In the genomic region with DNA sequence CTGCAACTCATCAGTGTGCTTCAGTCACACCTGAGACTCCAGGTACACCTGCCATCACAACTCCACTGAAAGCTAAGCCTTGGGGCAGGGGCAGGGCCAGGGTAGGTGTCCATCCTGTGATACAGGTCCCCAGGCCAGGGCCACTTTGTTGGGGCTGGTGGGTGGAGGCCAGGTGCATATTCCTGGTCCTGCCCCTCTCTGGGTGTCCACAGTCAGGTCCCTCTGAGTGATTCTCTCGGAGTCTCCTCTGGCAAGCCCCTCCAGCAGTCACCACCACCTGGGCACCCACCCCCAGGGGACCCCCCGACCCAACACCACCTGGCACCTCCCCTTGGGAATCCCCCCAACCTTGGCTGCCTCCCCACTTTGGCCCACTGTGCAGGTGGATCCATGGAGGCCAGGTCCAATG, we compare ENCODE assay signal across 15 cellular contexts. TPM values are rescaled to one million over a fixed set of nuclear protein-coding genes. Genes with fewer than 3 reads are reported as not detected.
DNase-seq lines count a peak whose midpoint lies in the region; ATAC-seq, FAIRE-seq and TF ChIP-seq lines count a peak whose summit lies in the region.
"Had no signal": no experiment of that assay in that cellular context is flagged by ENCODE, and none has a peak within 500 bp of the region (broad histone marks: within the 10 kb centered on the region; RNA-seq: fewer than 3 reads in every experiment).

No MANE protein-coding gene starts in this region.

- H3K79me2 ChIP-seq in HepG2 (ENCODE audit: insufficient read depth, low read length) = no peaks in the 10 kb centered on the region

- no peaks in the 10 kb centered on the region for H3K4me1 ChIP-seq in right lobe of liver
- peaks cover 10% of the 10 kb centered on the region; the same call in 1 of the 2 replicates for H3K4me1 ChIP-seq in HepG2 (ENCODE audit: insufficient read depth, low read length)
- peaks cover 20% of the 10 kb centered on the region for H3K4me1 ChIP-seq in upper lobe of right lung
- H3K4me1 ChIP-seq in Peyer's patch = peaks cover 0 to 8% (median 2%) of the 10 kb centered on the region in 4 donors
- H3K4me1 ChIP-seq: A549 had no signal

- H3K9me3 ChIP-seq in right lobe of liver = no peaks in the 10 kb centered on the region
- no peaks in the 10 kb centered on the region for H3K9me3 ChIP-seq in HepG2 (ENCODE audit: low read length)
- H3K9me3 ChIP-seq in upper lobe of right lung = no peaks in the 10 kb centered on the region
- no peaks in the 10 kb centered on the region for H3K9me3 ChIP-seq in Peyer's patch
- H3K9me3 ChIP-seq: A549, MG63 had no signal

- intact Hi-C loops in right lobe of liver (cut with DNase I) = no loop called here
- intact Hi-C loops in HepG2 (cut with micrococcal nuclease; ENCODE audit: unreplicated experiment) = no loop called here
- intact Hi-C loops in cardiac septum (cut with DNase I) = no loop called here
- intact Hi-C loops in upper lobe of right lung (cut with DNase I) = no loop called here

- no peak for TF ChIP-seq POLR2A in right lobe of liver (IDR thresholded peaks at IDR 0.05)
- TF ChIP-seq POLR2A in HepG2 (IDR thresholded peaks at IDR 0.05; ENCODE audit: insufficient read depth in 1 of 2, low read depth in 2 of 2, low read length in 2 of 2) = no peak
- TF ChIP-seq POLR2A in Peyer's patch (IDR thresholded peaks at IDR 0.05) = no peak

- ATAC-seq in right lobe of liver (no peak), HepG2 (no peak), upper lobe of right lung (no peak)
- ATAC-seq: A549 had no signal

- WGBS in right lobe of liver (ENCODE audit: insufficient coverage, low coverage, low lambda C conversion rate, missing lambda C conversion rate) = no CpG with 5 or more reads among the region's 2 CpGs
- no CpG with 5 or more reads among the region's 2 CpGs for WGBS in HepG2 (ENCODE audit: low lambda C conversion rate)

- H3K9ac ChIP-seq in HepG2 (ENCODE audit: insufficient read depth, low read depth, low read length) = no peak overlapping the region

- H3K27me3 ChIP-seq in right lobe of liver (no peaks in the 10 kb centered on the region), HepG2 (ENCODE audit: control insufficient read depth in 1 of 2, insufficient read depth in 2 of 2, low read length in 2 of 2) (no peaks in the 10 kb centered on the region), upper lobe of right lung (no peaks in the 10 kb centered on the region), Peyer's patch (no peaks in the 10 kb centered on the region)
- H3K27me3 ChIP-seq: MG63 had no signal

- H3K4me3 ChIP-seq in right lobe of liver = no peak overlapping the region
- no peak overlapping the region for H3K4me3 ChIP-seq in HepG2 (replicated peaks in 1 of 3; ENCODE audit: insufficient read depth in 1 of 3, low read depth in 2 of 3, low read length in 3 of 3)
- no peak overlapping the region for H3K4me3 ChIP-seq in upper lobe of right lung
- no peak overlapping the region for H3K4me3 ChIP-seq in Peyer's patch
- H3K4me3 ChIP-seq: A549, MG63 had no signal

- no peak for FAIRE-seq in HepG2 (lab: Jason Lieb, UNC)
- FAIRE-seq: A549 had no signal

- no peak overlapping the region for H2AFZ ChIP-seq in HepG2 (ENCODE audit: low read length)

- no TSS peak for BruUV-seq in HepG2 (replicated peaks; lab: Mats Ljungman, UMichigan)

- CTCF ChIA-PET in HepG2 (lab: Yijun Ruan, JAX; ENCODE audit: low intra/inter-chr PET ratio, low total read pairs) = no interaction called here

- H3K4me2 ChIP-seq in HepG2 (ENCODE audit: low read depth, low read length) = no peak overlapping the region
- H3K4me2 ChIP-seq: A549 had no signal

- in situ Hi-C loops in HepG2 (cut with HindIII; ENCODE audit: extremely low pct_ligation_motif_present, low pct_unique_long_range_greater_than_20kb) = no loop called here

- H3K27ac ChIP-seq in right lobe of liver = no peak overlapping the region
- H3K27ac ChIP-seq in HepG2 (ENCODE audit: extremely low read length, insufficient read depth, low read length) = no peak overlapping the region
- no peak overlapping the region for H3K27ac ChIP-seq in upper lobe of right lung
- no peak overlapping the region for H3K27ac ChIP-seq in Peyer's patch
- H3K27ac ChIP-seq: A549, C4-2B, RWPE1 had no signal

- TF ChIP-seq EP300 in HepG2 (IDR thresholded peaks at IDR 0.05; ENCODE audit: low read depth in 2 of 2, low read length in 2 of 2) (no peak), HepG2 (CRISPR knock-in tag; IDR thresholded peaks at IDR 0.05; ENCODE audit: borderline replicate concordance) (no peak)

- TF ChIP-seq CTCF in right lobe of liver (IDR thresholded peaks at IDR 0.05) (no peak), HepG2 (CRISPR knock-in tag; IDR thresholded peaks at IDR 0.05) (no peak), upper lobe of right lung (IDR thresholded peaks at IDR 0.05) (no peak), Peyer's patch (IDR thresholded peaks at IDR 0.05) (no peak)

- no peaks in the 10 kb centered on the region; the same call in 1 of the 2 replicates for H4K20me1 ChIP-seq in HepG2 (ENCODE audit: insufficient read depth, low read length)

- POLR2A ChIA-PET in HepG2 (lab: Yijun Ruan, JAX) = no interaction called here

- no peak for TF ChIP-seq RAD21 in HepG2 (CRISPR knock-in tag; IDR thresholded peaks at IDR 0.05)

- H3K36me3 ChIP-seq in right lobe of liver (peaks cover 0 to 20% (median 0%) of the 10 kb centered on the region in 4 donors), HepG2 (replicated peaks in 1 of 2; ENCODE audit: control insufficient read depth in 1 of 2, insufficient read depth in 2 of 2, low read length in 2 of 2) (peaks cover 15 to 21% of the 10 kb centered on the region in 2 experiments), upper lobe of right lung (no peaks in the 10 kb centered on the region), Peyer's patch (no peaks in the 10 kb centered on the region)
- H3K36me3 ChIP-seq: MG63 had no signal

- DNase-seq in right lobe of liver (peak in 2 of 3 donors; percentile 44 to 47), HepG2 (ENCODE audit: low spot score) (no peak), cardiac septum (ENCODE audit: low spot score) (peak; percentile 66), mesenteric fat pad (ENCODE audit: low spot score) (peak; percentile 85), upper lobe of right lung (peak; percentile 51), T-helper 1 cell (no peak), UCSD-AML1 (lab: John Stamatoyannopoulos, UW; ENCODE audit: unreplicated experiment) (no peak), Peyer's patch (no peak)
- DNase-seq: MG63, NCI-H187 treated with DMSO at 0.1 percent for 48 hours had no signal

RNA-seq across cellular contexts. Expression of a gene that starts 9.5 kb away (rescaled TPM):
- total RNA-seq in right lobe of liver (under 1 TPM in 5 of 6 experiments, not detected in 1; 0.34 to 0.84 (median 0.55) TPM), HepG2 (2016; rRNA removed; fragmentation: Illumina TruSeq; extraction: Trizol) (not detected in 2 replicates), cardiac septum (0.40 TPM), mesenteric fat pad (4.5 TPM), upper lobe of right lung (4.5 TPM), Peyer's patch (not detected)
- not detected in 2 replicates for total RNA-seq in HepG2 (2016; cell fraction: cytosol; rRNA removed; fragmentation: Illumina TruSeq; extraction: Trizol; ENCODE audit: low read depth)
- total RNA-seq in HepG2 (2016; cell fraction: insoluble cytoplasmic fraction; rRNA removed; fragmentation: Illumina TruSeq; extraction: Trizol) = not detected in 2 replicates
- total RNA-seq in HepG2 (2016; cell fraction: membrane; rRNA removed; fragmentation: Illumina TruSeq; extraction: Trizol) = not detected in 2 replicates
- total RNA-seq in HepG2 (2016; cell fraction: nucleus; rRNA removed; fragmentation: Illumina TruSeq; extraction: Trizol) = not detected in 2 replicates
- 0.15 and 0.29 TPM in 2 replicates for polyA plus RNA-seq in HepG2 (2011; rRNA removed)
- 0.04 and 0.12 TPM in 2 replicates for polyA plus RNA-seq in HepG2 (2011; cell fraction: cytosol; rRNA removed)
- polyA plus RNA-seq in HepG2 (2011; cell fraction: nucleus; rRNA removed) = 0.51 and 0.73 TPM in 2 replicates
- 0.44 TPM in 1 of 2 replicates, not detected in the other for polyA plus RNA-seq in HepG2 (2012)
- polyA plus RNA-seq in HepG2 (2016; cell fraction: cytosol; fragmentation: Illumina TruSeq; extraction: Trizol; ENCODE audit: low read depth) = not detected in 2 replicates
- polyA plus RNA-seq in HepG2 (2016; cell fraction: insoluble cytoplasmic fraction; fragmentation: Illumina TruSeq; extraction: Trizol; ENCODE audit: low read depth) = not detected in 2 replicates
- not detected in 2 replicates for polyA plus RNA-seq in HepG2 (2016; cell fraction: membrane; fragmentation: Illumina TruSeq; extraction: Trizol; ENCODE audit: low read depth)
- not detected in 2 replicates for polyA plus RNA-seq in HepG2 (2016; cell fraction: nucleus; fragmentation: Illumina TruSeq; extraction: Trizol; ENCODE audit: insufficient read depth, low read depth)
- polyA minus RNA-seq in HepG2 (2011; rRNA and poly(A)+ RNA removed; ENCODE audit: low replicate concordance) = not detected in 2 replicates
- polyA minus RNA-seq in HepG2 (2011; cell fraction: cytosol; rRNA and poly(A)+ RNA removed) = not detected in 2 replicates
- polyA minus RNA-seq in HepG2 (2011; cell fraction: nucleus; rRNA and poly(A)+ RNA removed) = 0.62 and 0.77 TPM in 2 replicates
- total RNA-seq: H7, NCI-H460 had no signal
- polyA plus RNA-seq: A549 had no signal

RNA-seq across cellular contexts. Expression of a gene that starts 54.9 kb away (rescaled TPM):
- 10 to 100 TPM in 3 of 6 experiments, 1 to 10 TPM in 3; 3.0 to 14.2 (median 9.5) TPM for total RNA-seq in right lobe of liver
- 4.9 and 8.0 TPM in 2 replicates for total RNA-seq in HepG2 (2016; rRNA removed; fragmentation: Illumina TruSeq; extraction: Trizol)
- 9.0 and 9.7 TPM in 2 replicates for total RNA-seq in HepG2 (2016; cell fraction: cytosol; rRNA removed; fragmentation: Illumina TruSeq; extraction: Trizol; ENCODE audit: low read depth)
- total RNA-seq in HepG2 (2016; cell fraction: insoluble cytoplasmic fraction; rRNA removed; fragmentation: Illumina TruSeq; extraction: Trizol) = 4.5 and 7.5 TPM in 2 replicates
- total RNA-seq in HepG2 (2016; cell fraction: membrane; rRNA removed; fragmentation: Illumina TruSeq; extraction: Trizol) = 5.4 and 9.1 TPM in 2 replicates
- total RNA-seq in HepG2 (2016; cell fraction: nucleus; rRNA removed; fragmentation: Illumina TruSeq; extraction: Trizol) = 12.7 and 14.3 TPM in 2 replicates
- 27.9 and 28.3 TPM in 2 replicates for polyA plus RNA-seq in HepG2 (2011; rRNA removed)
- polyA plus RNA-seq in HepG2 (2011; cell fraction: cytosol; rRNA removed) = 8.2 and 9.8 TPM in 2 replicates
- polyA plus RNA-seq in HepG2 (2011; cell fraction: nucleus; rRNA removed) = 75.3 and 87.9 TPM in 2 replicates
- polyA plus RNA-seq in HepG2 (2012) = 9.5 and 9.6 TPM in 2 replicates
- polyA plus RNA-seq in HepG2 (2016; cell fraction: cytosol; fragmentation: Illumina TruSeq; extraction: Trizol; ENCODE audit: low read depth) = 4.1 and 6.8 TPM in 2 replicates
- polyA plus RNA-seq in HepG2 (2016; cell fraction: insoluble cytoplasmic fraction; fragmentation: Illumina TruSeq; extraction: Trizol; ENCODE audit: low read depth) = 11.8 and 12.5 TPM in 2 replicates
- 8.9 and 10.0 TPM in 2 replicates for polyA plus RNA-seq in HepG2 (2016; cell fraction: membrane; fragmentation: Illumina TruSeq; extraction: Trizol; ENCODE audit: low read depth)
- polyA plus RNA-seq in HepG2 (2016; cell fraction: nucleus; fragmentation: Illumina TruSeq; extraction: Trizol; ENCODE audit: insufficient read depth, low read depth) = 38.4 and 47.1 TPM in 2 replicates
- polyA minus RNA-seq in HepG2 (2011; rRNA and poly(A)+ RNA removed; ENCODE audit: low replicate concordance) = 16.1 and 22.0 TPM in 2 replicates
- 4.2 and 4.7 TPM in 2 replicates for polyA minus RNA-seq in HepG2 (2011; cell fraction: cytosol; rRNA and poly(A)+ RNA removed)
- 21.5 and 23.5 TPM in 2 replicates for polyA minus RNA-seq in HepG2 (2011; cell fraction: nucleus; rRNA and poly(A)+ RNA removed)
- 9.2 TPM for total RNA-seq in cardiac septum
- total RNA-seq in mesenteric fat pad = 21.9 TPM
- 27.0 TPM for total RNA-seq in upper lobe of right lung
- total RNA-seq in Peyer's patch = 10 to 100 TPM; 10.2 to 41.3 (median 27.7) TPM

RNA-seq across cellular contexts. Expression of a gene that starts 55.9 kb away (rescaled TPM):
- 10 to 100 TPM in 5 of 6 experiments, 1 to 10 TPM in 1; 9.7 to 16.0 (median 14.8) TPM for total RNA-seq in right lobe of liver
- total RNA-seq in HepG2 (2016; rRNA removed; fragmentation: Illumina TruSeq; extraction: Trizol) = 1.9 and 2.9 TPM in 2 replicates
- total RNA-seq in HepG2 (2016; cell fraction: cytosol; rRNA removed; fragmentation: Illumina TruSeq; extraction: Trizol; ENCODE audit: low read depth) = 0.79 and 1.0 TPM in 2 replicates
- 1.7 and 2.9 TPM in 2 replicates for total RNA-seq in HepG2 (2016; cell fraction: insoluble cytoplasmic fraction; rRNA removed; fragmentation: Illumina TruSeq; extraction: Trizol)
- total RNA-seq in HepG2 (2016; cell fraction: membrane; rRNA removed; fragmentation: Illumina TruSeq; extraction: Trizol) = 2.3 TPM in 2 replicates
- total RNA-seq in HepG2 (2016; cell fraction: nucleus; rRNA removed; fragmentation: Illumina TruSeq; extraction: Trizol) = 2.9 and 3.7 TPM in 2 replicates
- 4.6 and 6.5 TPM in 2 replicates for polyA plus RNA-seq in HepG2 (2011; rRNA removed)
- polyA plus RNA-seq in HepG2 (2011; cell fraction: cytosol; rRNA removed) = 3.0 and 3.9 TPM in 2 replicates
- polyA plus RNA-seq in HepG2 (2011; cell fraction: nucleus; rRNA removed) = 25.0 and 33.1 TPM in 2 replicates
- polyA plus RNA-seq in HepG2 (2012) = 7.9 and 8.7 TPM in 2 replicates
- 0.66 and 0.71 TPM in 2 replicates for polyA plus RNA-seq in HepG2 (2016; cell fraction: cytosol; fragmentation: Illumina TruSeq; extraction: Trizol; ENCODE audit: low read depth)
- polyA plus RNA-seq in HepG2 (2016; cell fraction: insoluble cytoplasmic fraction; fragmentation: Illumina TruSeq; extraction: Trizol; ENCODE audit: low read depth) = 3.0 and 4.2 TPM in 2 replicates
- polyA plus RNA-seq in HepG2 (2016; cell fraction: membrane; fragmentation: Illumina TruSeq; extraction: Trizol; ENCODE audit: low read depth) = 1.6 and 1.9 TPM in 2 replicates
- polyA plus RNA-seq in HepG2 (2016; cell fraction: nucleus; fragmentation: Illumina TruSeq; extraction: Trizol; ENCODE audit: insufficient read depth, low read depth) = 14.0 and 17.0 TPM in 2 replicates
- polyA minus RNA-seq in HepG2 (2011; rRNA and poly(A)+ RNA removed; ENCODE audit: low replicate concordance) = 0.07 and 4.8 TPM in 2 replicates
- polyA minus RNA-seq in HepG2 (2011; cell fraction: cytosol; rRNA and poly(A)+ RNA removed) = 5.2 and 5.4 TPM in 2 replicates
- polyA minus RNA-seq in HepG2 (2011; cell fraction: nucleus; rRNA and poly(A)+ RNA removed) = 5.8 and 5.9 TPM in 2 replicates
- 25.9 TPM for total RNA-seq in cardiac septum
- total RNA-seq in mesenteric fat pad = 95.7 TPM
- total RNA-seq in upper lobe of right lung = 59.9 TPM
- 10 to 100 TPM in 2 of 4 donors, 1 to 10 TPM in 2; 2.8 to 36.3 (median 10.8) TPM for total RNA-seq in Peyer's patch

Comparison
In these comparisons a context has a peak if more than half of its experiments do, and no peak if none do; other contexts are left out.
1. DNase-seq: peak in right lobe of liver (2 of 3), cardiac septum (single experiment), mesenteric fat pad (single experiment) and upper lobe of right lung (single experiment); none in HepG2 (single experiment), T-helper 1 cell (0 of 5), UCSD-AML1 (single experiment) and Peyer's patch (0 of 3).